In the genomic region with DNA sequence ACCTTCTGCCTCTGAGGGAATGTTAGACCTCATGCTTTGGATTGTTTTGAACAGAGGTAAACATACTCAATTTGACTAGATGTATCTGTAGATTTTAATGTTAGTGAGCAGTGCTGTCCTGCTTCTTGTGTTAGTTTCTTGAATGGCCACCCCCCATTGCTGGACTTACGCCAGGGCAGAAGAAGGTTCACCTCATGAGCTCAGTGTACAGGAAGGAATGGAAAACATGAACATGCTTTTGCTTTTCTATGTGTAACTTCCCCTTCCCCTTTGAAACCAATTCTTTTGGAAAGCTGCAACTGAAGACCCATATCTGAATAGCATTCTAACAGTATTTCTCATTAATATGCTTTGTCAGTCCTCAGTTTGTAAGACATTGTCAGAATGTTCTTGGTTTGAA, we compare ENCODE assay signal across 19 cellular contexts. TPM values are rescaled to one million over a fixed set of nuclear protein-coding genes. Genes with fewer than 3 reads are reported as not detected.
DNase-seq lines count a peak whose midpoint lies in the region; ATAC-seq and TF ChIP-seq lines count a peak whose summit lies in the region.
"Had no signal": no experiment of that assay in that cellular context is flagged by ENCODE, and none has a peak within 500 bp of the region (broad histone marks: within the 10 kb centered on the region; RNA-seq: fewer than 3 reads in every experiment).

No MANE protein-coding gene starts in this region.

- 52% methylated on average over 1 of the region's 1 CpG for WGBS in right cardiac atrium
- 64 to 72% (median 67%) methylated on average over 1 of the region's 1 CpG for WGBS in stomach, 5 donors

- H3K27me3 ChIP-seq in right cardiac atrium (ENCODE audit: control insufficient read depth, insufficient read depth) (no peaks in the 10 kb centered on the region), stomach (no peaks in the 10 kb centered on the region)
- H3K27me3 ChIP-seq: breast epithelium, right atrium auricular region had no signal

- H3K27ac Mint-ChIP-seq in activated CD4-positive, alpha-beta T cell treated with anti-CD3 and anti-CD28 coated beads, Interleukin-2, amount 10 ng/mL, durations not matched to agents 24 days and 14 days: no peak overlapping the region
- H3K27ac Mint-ChIP-seq: CD4-positive, alpha-beta memory T cell; effector memory CD8-positive, alpha-beta T cell; GM23338 had no signal

- H3K27ac ChIP-seq in right cardiac atrium (ENCODE audit: low read length): no peak overlapping the region
- no peak overlapping the region for H3K27ac ChIP-seq in stomach
- H3K27ac ChIP-seq: breast epithelium, right atrium auricular region had no signal

- TF ChIP-seq CTCF in astrocyte of the spinal cord (IDR thresholded peaks at IDR 0.05; ENCODE audit: low read depth, low read length) (no peak), stomach (IDR thresholded peaks at IDR 0.05) (no peak)

- peaks cover 23% of the 10 kb centered on the region for H3K27me3 Mint-ChIP-seq in activated CD4-positive, alpha-beta T cell treated with anti-CD3 and anti-CD28 coated beads, Interleukin-2, amount 10 ng/mL, durations not matched to agents 24 days and 14 days

- H3K4me1 ChIP-seq in right cardiac atrium (ENCODE audit: control insufficient read depth, insufficient read depth, low read length) (peaks cover 2% of the 10 kb centered on the region), stomach (peaks cover 0 to 19% (median 3%) of the 10 kb centered on the region in 4 donors)
- H3K4me1 ChIP-seq: breast epithelium, right atrium auricular region had no signal

- H3K9me3 ChIP-seq in right cardiac atrium (ENCODE audit: control insufficient read depth, low read length) (no peaks in the 10 kb centered on the region), stomach (no peaks in the 10 kb centered on the region)
- H3K9me3 ChIP-seq: breast epithelium, right atrium auricular region had no signal

- no peaks in the 10 kb centered on the region for H3K9me3 Mint-ChIP-seq in activated CD4-positive, alpha-beta T cell treated with anti-CD3 and anti-CD28 coated beads, Interleukin-2, amount 10 ng/mL, durations not matched to agents 24 days and 14 days
- H3K9me3 Mint-ChIP-seq: effector memory CD8-positive, alpha-beta T cell; GM23338 had no signal

- H3K36me3 ChIP-seq in stomach: no peaks in the 10 kb centered on the region
- H3K36me3 ChIP-seq: breast epithelium, right atrium auricular region had no signal

- H3K4me1 Mint-ChIP-seq in activated CD4-positive, alpha-beta T cell treated with anti-CD3 and anti-CD28 coated beads, Interleukin-2, amount 10 ng/mL, durations not matched to agents 24 days and 14 days: no peaks in the 10 kb centered on the region
- H3K4me1 Mint-ChIP-seq: CD4-positive, alpha-beta memory T cell had no signal

- in situ Hi-C loops in astrocyte of the spinal cord (cut with HindIII; ENCODE audit: low sequenced_read_pairs): no loop called here

- no peak overlapping the region for H3K4me3 Mint-ChIP-seq in activated CD4-positive, alpha-beta T cell treated with anti-CD3 and anti-CD28 coated beads, Interleukin-2, amount 10 ng/mL, durations not matched to agents 24 days and 14 days
- H3K4me3 Mint-ChIP-seq: CD4-positive, alpha-beta memory T cell; effector memory CD8-positive, alpha-beta T cell; GM23338 had no signal

- no peak for TF ChIP-seq POLR2A in stomach (IDR thresholded peaks at IDR 0.05)

- H3K4me3 ChIP-seq in right cardiac atrium (ENCODE audit: low read length): no peak overlapping the region
- no peak overlapping the region for H3K4me3 ChIP-seq in astrocyte of the spinal cord (ENCODE audit: low read depth, low read length)
- H3K4me3 ChIP-seq in stomach: no peak overlapping the region
- H3K4me3 ChIP-seq: breast epithelium, GM23338, lung, right atrium auricular region had no signal

- TF ChIP-seq EP300 in stomach (IDR thresholded peaks at IDR 0.05): no peak

- peak in 2 of 3 donors; percentile 23 to 50 for DNase-seq in right cardiac atrium
- no peak for DNase-seq in Right ventricle myocardium inferior (ENCODE audit: missing footprints)
- DNase-seq in astrocyte of the spinal cord (ENCODE audit: low read depth, low spot score): peak; percentile 57
- peak; percentile 55 for DNase-seq in glomerular visceral epithelial cell (ENCODE audit: extremely low spot score)
- peak; percentile 45 for DNase-seq in stomach
- DNase-seq in activated CD4-positive, alpha-beta T cell treated with anti-CD3 and anti-CD28 coated beads, Interleukin-2, amount 10 ng/mL, durations not matched to agents 24 days and 14 days: no peak
- no peak for DNase-seq in NCI-H1048 (lab: John Stamatoyannopoulos, UW)
- DNase-seq: activated CD4-positive, alpha-beta T cell treated with anti-CD3 and anti-CD28 coated beads for 4 hours; activated naive CD4-positive, alpha-beta T cell treated with Interleukin-2 at 50 U/mL for 16 hours; CD4-positive, alpha-beta memory T cell; effector memory CD8-positive, alpha-beta T cell; NCI-H1092 treated with DMSO at 0.1 percent for 48 hours; SHP77; stimulated activated CD4-positive, alpha-beta T cell treated with anti-CD3 and anti-CD28 coated beads, Interleukin-2, amount 100 ng/mL, for 24 hours had no signal

- H3K36me3 Mint-ChIP-seq in activated CD4-positive, alpha-beta T cell treated with anti-CD3 and anti-CD28 coated beads, Interleukin-2, amount 10 ng/mL, durations not matched to agents 24 days and 14 days (ENCODE audit: low read depth): no peaks in the 10 kb centered on the region
- H3K36me3 Mint-ChIP-seq: CD4-positive, alpha-beta memory T cell had no signal

- intact Hi-C loops in right cardiac atrium (cut with DNase I) (no loop called here), Right ventricle myocardium inferior (cut with DNase I) (no loop called here), stomach (cut with DNase I; ENCODE audit: low total_unique reads) (no loop called here)
- intact Hi-C loops in activated CD4-positive, alpha-beta T cell treated with anti-CD3 and anti-CD28 coated beads, Interleukin-2, amount 10 ng/mL, durations not matched to agents 24 days and 14 days (cut with micrococcal nuclease): no loop called here

- ATAC-seq in right cardiac atrium (peak in 1 of 2 donors; percentile 41), Right ventricle myocardium inferior (no peak), HG03460 (IDR thresholded peaks at IDR 0.05; ENCODE audit: unreplicated experiment) (no peak)
- ATAC-seq: effector memory CD8-positive, alpha-beta T cell; GM23338 had no signal

RNA-seq across cellular contexts. Expression of a gene that starts 32.3 kb away (rescaled TPM):
- 10 to 100 TPM; 12.7 to 16.0 (median 14.4) TPM for total RNA-seq in right cardiac atrium
- polyA plus RNA-seq in right cardiac atrium: 5.9 TPM
- total RNA-seq in Right ventricle myocardium inferior: 9.9 TPM
- 10 to 100 TPM in 3 of 5 donors, 1 to 10 TPM in 1, under 1 TPM in 1; 0.87 to 12.8 (median 11.3) TPM for total RNA-seq in stomach
- polyA plus RNA-seq in stomach: 10 to 100 TPM in 1 of 3 donors, 1 to 10 TPM in 2; 3.5 to 11.0 (median 9.3) TPM
- 0.07 and 0.36 TPM in 2 replicates for total RNA-seq in activated CD4-positive, alpha-beta T cell treated with anti-CD3 and anti-CD28 coated beads, Interleukin-2, amount 10 ng/mL, durations not matched to agents 24 days and 14 days
- total RNA-seq: CD4-positive, alpha-beta memory T cell had no signal
- polyA plus RNA-seq: CD4-positive, alpha-beta memory T cell had no signal

Comparison
In these comparisons a context has a peak if more than half of its experiments do, and no peak if none do; other contexts are left out.
1. DNase-seq: peak in right cardiac atrium (2 of 3), astrocyte of the spinal cord (single experiment), glomerular visceral epithelial cell (single experiment) and stomach (single experiment); none in Right ventricle myocardium inferior (single experiment), activated CD4-positive, alpha-beta T cell treated with anti-CD3 and anti-CD28 coated beads, Interleukin-2, amount 10 ng/mL, durations not matched to agents 24 days and 14 days (single experiment) and NCI-H1048 (single experiment).